ENCODE assay signal across 12 cellular contexts in the genomic region with DNA sequence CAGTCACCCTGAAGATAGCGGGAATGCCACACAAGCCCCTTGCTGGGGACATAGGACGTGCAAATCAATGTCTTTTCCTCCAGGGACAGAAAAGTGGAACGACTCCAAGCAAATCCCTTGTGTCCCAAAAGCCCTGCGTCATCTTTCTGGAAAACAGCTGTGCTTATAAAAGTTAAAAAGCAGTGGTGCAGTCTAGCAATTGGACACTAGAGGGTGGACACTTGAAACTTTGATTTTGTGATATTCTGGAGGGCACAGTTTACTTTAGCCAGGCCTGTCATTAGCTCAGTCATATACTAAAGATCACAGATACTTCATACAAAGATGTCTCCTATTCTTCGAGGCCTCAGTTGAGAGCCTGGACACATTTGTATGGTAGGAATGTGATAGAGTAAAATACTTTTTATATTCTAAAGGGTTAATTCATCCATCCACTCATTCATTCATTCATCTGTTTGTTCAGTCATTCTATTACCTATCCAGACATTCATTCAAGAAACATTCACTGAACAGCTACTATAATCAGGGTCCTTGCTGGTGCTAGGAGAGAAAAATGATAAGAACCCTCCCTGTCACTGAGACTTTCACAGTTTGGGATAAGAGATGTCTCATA.
DNase-seq lines count a peak whose midpoint lies in the region; ATAC-seq and TF ChIP-seq lines count a peak whose summit lies in the region.
"Had no signal": no experiment of that assay in that cellular context is flagged by ENCODE, and none has a peak within 500 bp of the region (broad histone marks: within the 10 kb centered on the region; RNA-seq: fewer than 3 reads in every experiment).

No MANE protein-coding gene starts in this region.

- TF ChIP-seq EP300 in SK-N-SH (IDR thresholded peaks at IDR 0.05; ENCODE audit: borderline replicate concordance in 1 of 2, low read depth in 1 of 2, low read length in 1 of 2), result no peak

- DNase-seq in A172 (ENCODE audit: low spot score) (peak; percentile 16), GM13977 (ENCODE audit: low spot score) (no peak), SK-N-SH (peak; percentile 38), foreskin keratinocyte (no peak), ureter (ENCODE audit: low spot score) (no peak), NCI-H1105 treated with DMSO at 0.1 percent for 48 hours (lab: John Stamatoyannopoulos, UW) (no peak)
- DNase-seq: activated CD4-positive, alpha-beta T cell treated with anti-CD3 and anti-CD28 coated beads, Interleukin-2, amount 10 ng/mL, durations not matched to agents 7 days and 5 days; anterior cingulate cortex; CD4-positive, alpha-beta memory T cell; occipital lobe had no signal

- no peaks in the 10 kb centered on the region for H3K9me2 ChIP-seq in SK-N-SH

- H3K4me2 ChIP-seq in SK-N-SH, result no peak overlapping the region

- no peaks in the 10 kb centered on the region for H3K79me2 ChIP-seq in SK-N-SH (ENCODE audit: insufficient read depth)

- CTCF ChIA-PET in SK-N-SH (lab: Yijun Ruan, JAX), result interaction anchor here (0.6 to 2.3 kb wide), 11 partner anchors 9 to 345 kb away, joined by 3 to 8 read pairs (median 5); no protein-coding TSS in a partner anchor

- H3K9ac ChIP-seq in SK-N-SH, result no peak overlapping the region

- POLR2A ChIA-PET in SK-N-SH (lab: Yijun Ruan, JAX), result no interaction called here

- no peak overlapping the region for H2AFZ ChIP-seq in SK-N-SH (ENCODE audit: low read depth)

- no peaks in the 10 kb centered on the region; the same call in 1 of the 2 replicates for H3K27me3 ChIP-seq in SK-N-SH (ENCODE audit: insufficient read depth)
- peaks cover 4% of the 10 kb centered on the region for H3K27me3 ChIP-seq in foreskin keratinocyte

- no peaks in the 10 kb centered on the region for H3K9me3 ChIP-seq in SK-N-SH

- H3K4me1 ChIP-seq in SK-N-SH (ENCODE audit: control insufficient read depth in 1 of 2, insufficient read depth in 2 of 2, low read depth in 1 of 2, low read length in 1 of 2) (no peaks in the 10 kb centered on the region; a peak in 1 of 4 replicates), foreskin keratinocyte (no peaks in the 10 kb centered on the region)

- H3K36me3 ChIP-seq in SK-N-SH (replicated peaks in 1 of 2; ENCODE audit: control insufficient read depth in 1 of 2, insufficient read depth in 2 of 2, low read length in 1 of 2), result no peaks in the 10 kb centered on the region

- TF ChIP-seq CTCF in GM13977 (IDR thresholded peaks at IDR 0.05; ENCODE audit: extremely low read depth, insufficient read depth, missing control alignments), result peak; percentile 17
- peak; percentile 49 for TF ChIP-seq CTCF in SK-N-SH (IDR thresholded peaks at IDR 0.05)
- TF ChIP-seq CTCF in foreskin keratinocyte (conservative IDR thresholded peaks at IDR 0.05), result peak; percentile 43

- 8% methylated on average over 5 of the region's 5 CpGs for WGBS in SK-N-SH (ENCODE audit: low lambda C conversion rate)

- no peak overlapping the region for H3K4me3 ChIP-seq in SK-N-SH (ENCODE audit: low read depth in 2 of 2, low read length in 1 of 2)

- H3K27ac ChIP-seq in SK-N-SH (ENCODE audit: low read depth in 2 of 2, low read length in 1 of 2) (no peak overlapping the region), foreskin keratinocyte (no peak overlapping the region)

- ATAC-seq in foreskin keratinocyte (peak; percentile 31), GM19397 (IDR thresholded peaks at IDR 0.05; ENCODE audit: unreplicated experiment) (no peak), GM21619 (IDR thresholded peaks at IDR 0.05; ENCODE audit: unreplicated experiment) (no peak)

- no peaks in the 10 kb centered on the region for H3F3A ChIP-seq in SK-N-SH (replicated peaks; ENCODE audit: insufficient read depth)

- TF ChIP-seq RAD21 in SK-N-SH (IDR thresholded peaks at IDR 0.05; ENCODE audit: low read length), result peak; percentile 34; the same call in 1 of the 2 replicates

- in situ Hi-C loops in GM13977 (cut with MboI; ENCODE audit: low pct_unique_long_range_greater_than_20kb, low sequenced_read_pairs, unreplicated experiment), result no loop called here

- H4K20me1 ChIP-seq in SK-N-SH (ENCODE audit: insufficient read depth), result no peaks in the 10 kb centered on the region

TF ChIP-seq in SK-N-SH, 30 proteins besides CTCF, POLR2A, EP300 and RAD21:
- TF ChIP-seq TAF1 (IDR thresholded peaks at IDR 0.05; ENCODE audit: borderline replicate concordance, low read depth, low read length), result no peak
- TF ChIP-seq, protein P1, sequence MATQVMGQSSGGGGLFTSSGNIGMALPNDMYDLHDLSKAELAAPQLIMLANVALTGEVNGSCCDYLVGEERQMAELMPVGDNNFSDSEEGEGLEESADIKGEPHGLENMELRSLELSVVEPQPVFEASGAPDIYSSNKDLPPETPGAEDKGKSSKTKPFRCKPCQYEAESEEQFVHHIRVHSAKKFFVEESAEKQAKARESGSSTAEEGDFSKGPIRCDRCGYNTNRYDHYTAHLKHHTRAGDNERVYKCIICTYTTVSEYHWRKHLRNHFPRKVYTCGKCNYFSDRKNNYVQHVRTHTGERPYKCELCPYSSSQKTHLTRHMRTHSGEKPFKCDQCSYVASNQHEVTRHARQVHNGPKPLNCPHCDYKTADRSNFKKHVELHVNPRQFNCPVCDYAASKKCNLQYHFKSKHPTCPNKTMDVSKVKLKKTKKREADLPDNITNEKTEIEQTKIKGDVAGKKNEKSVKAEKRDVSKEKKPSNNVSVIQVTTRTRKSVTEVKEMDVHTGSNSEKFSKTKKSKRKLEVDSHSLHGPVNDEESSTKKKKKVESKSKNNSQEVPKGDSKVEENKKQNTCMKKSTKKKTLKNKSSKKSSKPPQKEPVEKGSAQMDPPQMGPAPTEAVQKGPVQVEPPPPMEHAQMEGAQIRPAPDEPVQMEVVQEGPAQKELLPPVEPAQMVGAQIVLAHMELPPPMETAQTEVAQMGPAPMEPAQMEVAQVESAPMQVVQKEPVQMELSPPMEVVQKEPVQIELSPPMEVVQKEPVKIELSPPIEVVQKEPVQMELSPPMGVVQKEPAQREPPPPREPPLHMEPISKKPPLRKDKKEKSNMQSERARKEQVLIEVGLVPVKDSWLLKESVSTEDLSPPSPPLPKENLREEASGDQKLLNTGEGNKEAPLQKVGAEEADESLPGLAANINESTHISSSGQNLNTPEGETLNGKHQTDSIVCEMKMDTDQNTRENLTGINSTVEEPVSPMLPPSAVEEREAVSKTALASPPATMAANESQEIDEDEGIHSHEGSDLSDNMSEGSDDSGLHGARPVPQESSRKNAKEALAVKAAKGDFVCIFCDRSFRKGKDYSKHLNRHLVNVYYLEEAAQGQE (IDR thresholded peaks at IDR 0.05; ENCODE audit: low read depth, low read length), result no peak
- TF ChIP-seq MXI1 (IDR thresholded peaks at IDR 0.05; ENCODE audit: low read depth, low read length), result no peak
- TF ChIP-seq GABPA (IDR thresholded peaks at IDR 0.05; ENCODE audit: low read depth), result no peak
- no peak for TF ChIP-seq TCF12 (IDR thresholded peaks at IDR 0.05)
- TF ChIP-seq, protein P2, sequence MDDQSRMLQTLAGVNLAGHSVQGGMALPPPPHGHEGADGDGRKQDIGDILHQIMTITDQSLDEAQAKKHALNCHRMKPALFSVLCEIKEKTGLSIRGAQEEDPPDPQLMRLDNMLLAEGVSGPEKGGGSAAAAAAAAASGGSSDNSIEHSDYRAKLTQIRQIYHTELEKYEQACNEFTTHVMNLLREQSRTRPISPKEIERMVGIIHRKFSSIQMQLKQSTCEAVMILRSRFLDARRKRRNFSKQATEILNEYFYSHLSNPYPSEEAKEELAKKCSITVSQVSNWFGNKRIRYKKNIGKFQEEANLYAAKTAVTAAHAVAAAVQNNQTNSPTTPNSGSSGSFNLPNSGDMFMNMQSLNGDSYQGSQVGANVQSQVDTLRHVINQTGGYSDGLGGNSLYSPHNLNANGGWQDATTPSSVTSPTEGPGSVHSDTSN (IDR thresholded peaks at IDR 0.05), result no peak
- no peak for TF ChIP-seq RCOR1 (IDR thresholded peaks at IDR 0.05; ENCODE audit: low read length)
- TF ChIP-seq CHD2 (IDR thresholded peaks at IDR 0.05; ENCODE audit: low read length, partially characterized antibody), result no peak
- no peak for TF ChIP-seq GATA2 (CRISPR knock-in tag; IDR thresholded peaks at IDR 0.05)
- TF ChIP-seq MEF2A (IDR thresholded peaks at IDR 0.05; ENCODE audit: borderline replicate concordance, low read depth), result no peak
- TF ChIP-seq FOXJ3 (CRISPR knock-in tag; IDR thresholded peaks at IDR 0.05), result no peak
- TF ChIP-seq YY1 (IDR thresholded peaks at IDR 0.05; ENCODE audit: low read depth), result no peak
- no peak for TF ChIP-seq NFIC (IDR thresholded peaks at IDR 0.05; ENCODE audit: borderline replicate concordance)
- no peak for TF ChIP-seq FOXM1 (IDR thresholded peaks at IDR 0.05; ENCODE audit: low read depth)
- TF ChIP-seq, protein P3, sequence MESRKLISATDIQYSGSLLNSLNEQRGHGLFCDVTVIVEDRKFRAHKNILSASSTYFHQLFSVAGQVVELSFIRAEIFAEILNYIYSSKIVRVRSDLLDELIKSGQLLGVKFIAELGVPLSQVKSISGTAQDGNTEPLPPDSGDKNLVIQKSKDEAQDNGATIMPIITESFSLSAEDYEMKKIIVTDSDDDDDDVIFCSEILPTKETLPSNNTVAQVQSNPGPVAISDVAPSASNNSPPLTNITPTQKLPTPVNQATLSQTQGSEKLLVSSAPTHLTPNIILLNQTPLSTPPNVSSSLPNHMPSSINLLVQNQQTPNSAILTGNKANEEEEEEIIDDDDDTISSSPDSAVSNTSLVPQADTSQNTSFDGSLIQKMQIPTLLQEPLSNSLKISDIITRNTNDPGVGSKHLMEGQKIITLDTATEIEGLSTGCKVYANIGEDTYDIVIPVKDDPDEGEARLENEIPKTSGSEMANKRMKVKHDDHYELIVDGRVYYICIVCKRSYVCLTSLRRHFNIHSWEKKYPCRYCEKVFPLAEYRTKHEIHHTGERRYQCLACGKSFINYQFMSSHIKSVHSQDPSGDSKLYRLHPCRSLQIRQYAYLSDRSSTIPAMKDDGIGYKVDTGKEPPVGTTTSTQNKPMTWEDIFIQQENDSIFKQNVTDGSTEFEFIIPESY (IDR thresholded peaks at IDR 0.05; ENCODE audit: borderline replicate concordance, low read depth), result no peak
- TF ChIP-seq EZH2phosphoT487 (IDR thresholded peaks at IDR 0.05; ENCODE audit: borderline replicate concordance, low read depth), result no peak
- TF ChIP-seq RFX5 (IDR thresholded peaks at IDR 0.05; ENCODE audit: low read length), result no peak
- no peak for TF ChIP-seq POLR2AphosphoS5 (IDR thresholded peaks at IDR 0.05; ENCODE audit: low read depth, low read length)
- TF ChIP-seq, protein P4, sequence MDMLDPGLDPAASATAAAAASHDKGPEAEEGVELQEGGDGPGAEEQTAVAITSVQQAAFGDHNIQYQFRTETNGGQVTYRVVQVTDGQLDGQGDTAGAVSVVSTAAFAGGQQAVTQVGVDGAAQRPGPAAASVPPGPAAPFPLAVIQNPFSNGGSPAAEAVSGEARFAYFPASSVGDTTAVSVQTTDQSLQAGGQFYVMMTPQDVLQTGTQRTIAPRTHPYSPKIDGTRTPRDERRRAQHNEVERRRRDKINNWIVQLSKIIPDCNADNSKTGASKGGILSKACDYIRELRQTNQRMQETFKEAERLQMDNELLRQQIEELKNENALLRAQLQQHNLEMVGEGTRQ (IDR thresholded peaks at IDR 0.05; ENCODE audit: borderline replicate concordance, low read depth, low read length), result no peak

Comparison
In these comparisons a context has a peak if more than half of its experiments do, and no peak if none do; other contexts are left out.
1. DNase-seq: peak in A172 (single experiment) and SK-N-SH (single experiment); none in GM13977 (single experiment), foreskin keratinocyte (0 of 2), ureter (single experiment) and NCI-H1105 treated with DMSO at 0.1 percent for 48 hours (single experiment).
2. Peak in every context shown above with its lines, with median percentiles within 50 percentile points of each other: CTCF ChIP-seq.